Comparison of ENCODE assay signal across 8 cellular contexts in the genomic region with DNA sequence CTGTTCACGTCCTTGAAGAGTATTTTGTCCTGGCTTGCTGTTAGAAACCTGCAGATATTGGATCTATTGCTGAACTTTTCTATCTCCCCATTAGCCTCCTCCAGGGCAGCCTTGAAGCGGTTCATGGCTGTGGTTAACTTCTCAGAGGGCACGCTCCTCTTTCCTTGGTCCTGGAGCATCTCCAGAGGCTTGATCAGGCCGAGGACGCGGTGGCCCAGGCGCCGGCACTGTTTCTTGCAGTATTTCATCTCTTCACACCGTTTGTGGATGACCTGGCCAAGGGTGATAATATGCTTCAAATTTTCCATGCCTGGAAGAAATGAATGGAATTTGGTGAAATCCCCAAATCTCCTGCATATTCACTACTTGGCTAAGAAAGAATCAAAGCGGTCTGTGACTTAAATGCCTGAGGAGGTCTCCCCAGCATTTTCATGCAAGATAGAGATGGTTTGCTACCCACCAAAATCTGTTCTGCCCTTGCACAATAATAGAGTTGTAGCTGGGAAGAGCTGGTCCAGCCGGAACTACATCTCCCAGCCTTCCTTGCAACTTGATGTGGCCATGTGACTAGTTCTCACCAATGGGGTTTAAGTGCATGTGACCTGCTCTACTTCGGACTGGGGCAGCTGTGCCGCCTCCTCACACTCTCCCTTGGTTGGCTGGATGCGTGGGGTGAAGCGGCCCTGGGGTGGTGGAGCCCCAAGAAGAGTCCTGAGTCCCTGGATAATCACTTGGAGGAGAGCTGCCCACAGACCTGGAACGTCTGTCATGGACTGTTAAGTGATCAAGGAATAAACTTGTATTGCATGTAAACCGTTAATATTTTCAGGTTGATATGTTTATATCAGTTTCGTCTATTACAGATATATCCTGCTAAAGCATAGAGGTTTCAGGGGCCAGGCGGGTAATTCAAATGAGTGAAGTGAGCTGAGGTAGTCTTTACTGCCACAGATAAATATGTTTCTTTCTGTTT. TPM values are rescaled to one million over a fixed set of nuclear protein-coding genes. Genes with fewer than 3 reads are reported as not detected.
DNase-seq lines count a peak whose midpoint lies in the region; ATAC-seq and TF ChIP-seq lines count a peak whose summit lies in the region.

No MANE protein-coding gene starts in this region.

- H3K27ac Mint-ChIP-seq in immature natural killer cell: peak overlapping the region; percentile 58 to 93 (median 85)

- ATAC-seq in GM18867 (IDR thresholded peaks at IDR 0.05; ENCODE audit: unreplicated experiment) (peak; percentile 79), HG03066 (IDR thresholded peaks at IDR 0.05; ENCODE audit: low read depth, unreplicated experiment) (peak; percentile 81)

- peaks cover 43 to 50% of the 10 kb centered on the region in 2 donors for H3K4me1 Mint-ChIP-seq in immature natural killer cell

- in situ Hi-C loops in ACHN (cut with HindIII; ENCODE audit: low pct_ligation_motif_present, low pct_unique_long_range_greater_than_20kb, low sequenced_read_pairs): loop anchor here (25.0 kb wide), 1 partner anchor 167 kb away; no protein-coding TSS in a partner anchor

- peak overlapping the region; percentile 33 to 43 for H3K4me3 ChIP-seq in cardiac fibroblast (replicated peaks in 1 of 2; ENCODE audit: low read depth in 2 of 2, low read length in 2 of 2)
- H3K4me3 ChIP-seq in skin epidermis: peak overlapping the region in 5 of 7 experiments; percentile 5 to 24 (median 17)

- no peaks in the 10 kb centered on the region for H3K9me3 Mint-ChIP-seq in immature natural killer cell

- peaks cover 29 to 38% (median 34%) of the 10 kb centered on the region in 3 donors for H3K36me3 Mint-ChIP-seq in immature natural killer cell

- H3K27me3 Mint-ChIP-seq in immature natural killer cell (ENCODE audit: low read depth in 3 of 3): peaks cover under 1 to 3% (median under 1%) of the 10 kb centered on the region in 3 donors

- DNase-seq in ACHN: peak; percentile 84
- DNase-seq in NCI-H2171 (lab: John Stamatoyannopoulos, UW): peak; percentile 61
- peak; percentile 30 for DNase-seq in UCSD-AML1 (lab: John Stamatoyannopoulos, UW; ENCODE audit: unreplicated experiment)
- peak; percentile 95 to 96 for DNase-seq in cardiac fibroblast (ENCODE audit: low read depth in 2 of 2)
- peak; percentile 69 to 77 (median 74) for DNase-seq in immature natural killer cell

- H3K4me3 Mint-ChIP-seq in immature natural killer cell: peak overlapping the region; percentile 81 to 94 (median 89)

- H3K27ac ChIP-seq in skin epidermis: peak overlapping the region in 5 of 21 experiments; percentile 0 to 52 (median 42)

- no peak for TF ChIP-seq CTCF in cardiac fibroblast (IDR thresholded peaks at IDR 0.05; ENCODE audit: low read depth, low read length)

RNA-seq across cellular contexts. Expression of gene MLKL, which starts 4.9 kb away (rescaled TPM):
- 10 to 100 TPM in 2 of 3 donors, 1 to 10 TPM in 1; 8.3 to 13.8 (median 12.5) TPM for polyA plus RNA-seq in immature natural killer cell

RNA-seq across cellular contexts. Expression of gene RFWD3, which starts 29.1 kb away (rescaled TPM):
- 10 to 100 TPM in 2 of 3 donors, 1 to 10 TPM in 1; 8.3 to 21.7 (median 14.5) TPM for polyA plus RNA-seq in immature natural killer cell

Comparison
In these comparisons a context has a peak if more than half of its experiments do, and no peak if none do; other contexts are left out.
1. DNase-seq: peak in every context shown above with its lines; median percentile 96 in cardiac fibroblast; 84 in ACHN; 74 in immature natural killer cell; 61 in NCI-H2171; 30 in UCSD-AML1.